Comparison of ENCODE assay signal across 27 cellular contexts in the genomic region with DNA sequence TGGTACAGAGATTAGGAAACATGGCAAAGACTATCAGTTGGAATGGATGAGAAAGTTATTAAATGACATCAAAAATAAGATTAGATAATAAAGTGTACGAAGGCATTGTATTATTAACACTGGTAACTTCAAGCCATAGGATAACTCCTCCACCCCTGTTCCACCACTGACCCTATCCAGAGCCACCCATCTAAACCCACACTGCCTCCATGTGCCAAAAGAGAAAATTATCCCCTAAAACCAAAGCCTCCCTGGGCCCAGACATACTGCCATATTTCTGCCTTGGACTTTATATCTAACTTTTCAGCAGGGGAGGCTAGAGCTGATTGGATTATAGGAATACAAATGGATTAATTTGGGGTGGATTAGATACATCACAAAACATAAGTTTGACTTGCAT.
"Had no signal": no experiment of that assay in that cellular context is flagged by ENCODE, and none has a peak within 500 bp of the region (broad histone marks: within the 10 kb centered on the region; RNA-seq: fewer than 3 reads in every experiment).

No MANE protein-coding gene starts in this region.

- H3K27ac ChIP-seq: adrenal gland, coronary artery, Peyer's patch, VCaP had no signal

- H3K4me3 ChIP-seq: adrenal gland, coronary artery, Peyer's patch had no signal

- H3K4me1 ChIP-seq: adrenal gland, Peyer's patch had no signal

- DNase-seq: activated CD4-positive, alpha-beta T cell treated with anti-CD3 and anti-CD28 coated beads for 4 hours; activated CD8-positive, alpha-beta memory T cell treated with anti-CD3 and anti-CD28 coated beads, Interleukin-2, amount 50 U/mL, for 48 hours; activated CD8-positive, alpha-beta T cell treated with anti-CD3 and anti-CD28 coated beads, Interleukin-2, amount 10 ng/mL, durations not matched to agents 7 days and 5 days; activated naive CD4-positive, alpha-beta T cell treated with anti-CD3 and anti-CD28 coated beads, Interleukin-2, amount 50 U/mL, for 16 hours; activated naive CD8-positive, alpha-beta T cell treated with anti-CD3 and anti-CD28 coated beads, Interleukin-2, amount 10 ng/mL, durations not matched to agents 7 days and 5 days; activated T-cell treated with anti-CD3 and anti-CD28 coated beads, Interleukin-2, amount 50 U/mL, for 1 hour; adrenal gland; anterior cingulate cortex; central memory CD4-positive, alpha-beta T cell; KBM-7; NCI-H1048; NCI-H146; NCI-H187 treated with DMSO at 0.1 percent for 48 hours; NCI-H2081 treated with DMSO at 0.1 percent for 48 hours; NCI-H2171; NCI-H226; NCI-H526; NCI-H774; NK-92 treated with Interleukin-12 subunit alpha and Interleukin-12 subunit beta, amount 100 ng/mL, for 24 hours; Peyer's patch; SHP77 treated with DMSO at 0.1 percent for 48 hours; T-helper 9 cell had no signal

- ATAC-seq: activated CD4-positive, CD25-positive, alpha-beta regulatory T cell treated with anti-CD3 and anti-CD28 coated beads, Interleukin-2, amount 50 U/mL, for 24 hours; activated CD8-positive, alpha-beta T cell treated with anti-CD3 and anti-CD28 coated beads, Interleukin-2, amount 10 ng/mL, durations not matched to agents 7 days and 5 days had no signal

- H3K9me3 Mint-ChIP-seq: activated naive CD8-positive, alpha-beta T cell treated with anti-CD3 and anti-CD28 coated beads, Interleukin-2, amount 10 ng/mL, durations not matched to agents 7 days and 5 days; T-helper 1 cell treated with Interleukin-12 subunit alpha and Interleukin-12 subunit beta and Interleukin-4 antibody, amounts not matched to agents 30 μg/mL and 1 μg/mL, for 36 hours had no signal

- H3K36me3 ChIP-seq: adrenal gland, Peyer's patch had no signal

- FAIRE-seq: bronchial epithelial cell had no signal

- H3K9me3 ChIP-seq: adrenal gland, Peyer's patch had no signal

- H3K27me3 ChIP-seq: adrenal gland, Peyer's patch had no signal

- H3K4me3 Mint-ChIP-seq: activated CD8-positive, alpha-beta T cell treated with anti-CD3 and anti-CD28 coated beads, Interleukin-2, amount 10 ng/mL, durations not matched to agents 7 days and 5 days; activated naive CD8-positive, alpha-beta T cell treated with anti-CD3 and anti-CD28 coated beads, Interleukin-2, amount 10 ng/mL, durations not matched to agents 7 days and 5 days; T-helper 1 cell treated with Interleukin-12 subunit alpha and Interleukin-12 subunit beta and Interleukin-4 antibody, amounts not matched to agents 30 μg/mL and 1 μg/mL, for 36 hours had no signal

- H3K27ac Mint-ChIP-seq: activated CD8-positive, alpha-beta T cell treated with anti-CD3 and anti-CD28 coated beads, Interleukin-2, amount 10 ng/mL, durations not matched to agents 7 days and 5 days; activated naive CD8-positive, alpha-beta T cell treated with anti-CD3 and anti-CD28 coated beads, Interleukin-2, amount 10 ng/mL, durations not matched to agents 7 days and 5 days; T-helper 1 cell treated with Interleukin-12 subunit alpha and Interleukin-12 subunit beta and Interleukin-4 antibody, amounts not matched to agents 30 μg/mL and 1 μg/mL, for 36 hours had no signal

- H3K36me3 Mint-ChIP-seq: activated naive CD8-positive, alpha-beta T cell treated with anti-CD3 and anti-CD28 coated beads, Interleukin-2, amount 10 ng/mL, durations not matched to agents 7 days and 5 days had no signal
